In the genomic region with DNA sequence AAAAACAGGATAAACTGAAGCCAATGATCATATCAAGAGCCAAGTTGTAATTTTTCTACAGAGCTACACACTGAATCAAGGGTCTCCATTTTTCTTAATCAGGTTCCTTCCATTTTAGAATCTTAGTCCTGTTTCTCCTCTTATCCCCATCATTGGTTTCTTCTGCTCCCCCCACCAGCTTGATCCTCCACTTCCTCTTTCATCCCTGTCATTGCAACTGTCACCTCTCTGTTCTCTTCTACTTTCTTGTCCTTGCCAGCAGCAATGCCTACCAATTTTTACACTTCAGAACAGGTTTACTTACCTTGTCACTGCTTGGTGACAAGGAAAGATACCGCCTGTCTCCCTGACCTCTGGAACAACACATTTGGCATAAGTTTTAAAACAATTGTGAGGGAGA, we compare ENCODE assay signal across 28 cellular contexts.
"Had no signal": no experiment of that assay in that cellular context is flagged by ENCODE, and none has a peak within 500 bp of the region (broad histone marks: within the 10 kb centered on the region; RNA-seq: fewer than 3 reads in every experiment).

No MANE protein-coding gene starts in this region.

- H3K27me3 ChIP-seq: body of pancreas, cardiac muscle cell, gastroesophageal sphincter, neural progenitor cell, sigmoid colon, stomach, testis, uterus had no signal

- H3K9ac ChIP-seq: neural progenitor cell had no signal

- H2AFZ ChIP-seq: neural progenitor cell had no signal

- H3K9me3 Mint-ChIP-seq: activated naive CD4-positive, alpha-beta T cell treated with anti-CD3 and anti-CD28 coated beads, Interleukin-2, amount 50 U/mL, for 24 hours; activated T-helper 1 cell treated with anti-CD3 and anti-CD28 coated beads, Interleukin-12 subunit alpha, Interleukin-12 subunit beta, Interleukin-2, Interleukin-4 antibody, amounts not matched to agents 30 ng/mL and 10 ng/mL and 1 ng/mL, durations not matched to agents 14 hours and 24 hours and 36 hours; neural progenitor cell; stimulated activated memory B cell treated with anti-CD40 and anti-IgM and Interleukin-4, amounts not matched to agents 10 μg/mL and 1 μg/mL and 100 μg/mL, for 72 hours had no signal

- H3K27ac Mint-ChIP-seq: activated CD8-positive, alpha-beta T cell treated with anti-CD3 and anti-CD28 coated beads, Interleukin-2, amount 10 ng/mL, durations not matched to agents 7 days and 5 days; activated naive CD4-positive, alpha-beta T cell treated with anti-CD3 and anti-CD28 coated beads, Interleukin-2, amount 50 U/mL, for 24 hours; activated T-helper 1 cell treated with anti-CD3 and anti-CD28 coated beads, Interleukin-12 subunit alpha, Interleukin-12 subunit beta, Interleukin-2, Interleukin-4 antibody, amounts not matched to agents 30 ng/mL and 10 ng/mL and 1 ng/mL, durations not matched to agents 14 hours and 24 hours and 36 hours; naive thymus-derived CD4-positive, alpha-beta T cell; neural progenitor cell; progenitor cell of endocrine pancreas; stimulated activated memory B cell treated with anti-CD40 and anti-IgM and Interleukin-4, amounts not matched to agents 10 μg/mL and 1 μg/mL and 100 μg/mL, for 72 hours had no signal

- H3K9me3 ChIP-seq: body of pancreas, gastroesophageal sphincter, left ventricle myocardium inferior, sigmoid colon, stomach, testis, uterus had no signal

- H3K4me3 Mint-ChIP-seq: activated CD8-positive, alpha-beta T cell treated with anti-CD3 and anti-CD28 coated beads, Interleukin-2, amount 10 ng/mL, durations not matched to agents 7 days and 5 days; activated naive CD4-positive, alpha-beta T cell treated with anti-CD3 and anti-CD28 coated beads, Interleukin-2, amount 50 U/mL, for 24 hours; activated T-helper 1 cell treated with anti-CD3 and anti-CD28 coated beads, Interleukin-12 subunit alpha, Interleukin-12 subunit beta, Interleukin-2, Interleukin-4 antibody, amounts not matched to agents 30 ng/mL and 10 ng/mL and 1 ng/mL, durations not matched to agents 14 hours and 24 hours and 36 hours; naive thymus-derived CD4-positive, alpha-beta T cell; neural progenitor cell; stimulated activated memory B cell treated with anti-CD40 and anti-IgM and Interleukin-4, amounts not matched to agents 10 μg/mL and 1 μg/mL and 100 μg/mL, for 72 hours had no signal

- H3K4me1 Mint-ChIP-seq: activated naive CD4-positive, alpha-beta T cell treated with anti-CD3 and anti-CD28 coated beads, Interleukin-2, amount 50 U/mL, for 24 hours had no signal

- H3K4me1 ChIP-seq: body of pancreas, gastroesophageal sphincter, left ventricle myocardium inferior, neural progenitor cell, sigmoid colon, testis, uterus had no signal

- ATAC-seq: activated CD8-positive, alpha-beta T cell treated with anti-CD3 and anti-CD28 coated beads, Interleukin-2, amount 10 ng/mL, durations not matched to agents 7 days and 5 days; body of pancreas; gastroesophageal sphincter; naive thymus-derived CD4-positive, alpha-beta T cell; stimulated activated memory B cell treated with anti-CD40 and anti-IgM and Interleukin-4, amounts not matched to agents 10 μg/mL and 1 μg/mL and 100 μg/mL, for 72 hours had no signal

- H3K27ac ChIP-seq: body of pancreas, cardiac muscle cell, epithelial cell of prostate, gastroesophageal sphincter, left ventricle myocardium inferior, neural progenitor cell, sigmoid colon, stomach, testis, uterus, WERI-Rb-1 had no signal

- H3K36me3 Mint-ChIP-seq: activated naive CD4-positive, alpha-beta T cell treated with anti-CD3 and anti-CD28 coated beads, Interleukin-2, amount 50 U/mL, for 24 hours; naive thymus-derived CD4-positive, alpha-beta T cell; neural progenitor cell; stimulated activated memory B cell treated with anti-CD40 and anti-IgM and Interleukin-4, amounts not matched to agents 10 μg/mL and 1 μg/mL and 100 μg/mL, for 72 hours had no signal

- H3K4me3 ChIP-seq: body of pancreas, cardiac muscle cell, gastroesophageal sphincter, left ventricle myocardium inferior, neural progenitor cell, sigmoid colon, smooth muscle cell, stomach, testis, uterus had no signal

- H3K36me3 ChIP-seq: cardiac muscle cell, gastroesophageal sphincter, left ventricle myocardium inferior, neural progenitor cell, sigmoid colon, stomach, uterus had no signal

- DNase-seq: activated CD4-positive, alpha-beta T cell treated with anti-CD3 and anti-CD28 coated beads for 1 hour; activated CD4-positive, alpha-beta T cell treated with anti-CD3 and anti-CD28 coated beads, Interleukin-2, amount 50 U/mL, for 1 hour; activated CD8-positive, alpha-beta T cell treated with anti-CD3 and anti-CD28 coated beads, Interleukin-2, amount 10 ng/mL, durations not matched to agents 7 days and 5 days; activated gamma-delta T cell; anterior cingulate cortex; body of pancreas; cortex of kidney; head of caudate nucleus; hypothalamus; left ventricle myocardium inferior; naive thymus-derived CD4-positive, alpha-beta T cell; retina; sigmoid colon; stimulated activated CD4-positive, alpha-beta T cell treated with anti-CD3 and anti-CD28 coated beads, Interleukin-15, amount 100 ng/mL, for 24 hours; stomach; testis; trophoblast cell; uterus; WERI-Rb-1 had no signal

- H3K4me2 ChIP-seq: neural progenitor cell, smooth muscle cell had no signal
